ENCODE assay signal across 8 cellular contexts in genomic region chr10:43202657-43203490, GRCh38.
DNase-seq lines count a peak whose midpoint lies in the region; ATAC-seq and TF ChIP-seq lines count a peak whose summit lies in the region.

No MANE protein-coding gene starts in this region.

- H3K27ac Mint-ChIP-seq in CD14-positive monocyte = no peak overlapping the region
- H3K27ac Mint-ChIP-seq in activated CD4-positive, alpha-beta T cell treated with anti-CD3 and anti-CD28 coated beads, Interleukin-2, amount 10 ng/mL, durations not matched to agents 7 days and 5 days = no peak overlapping the region

- H3K4me2 ChIP-seq in HCT116 (ENCODE audit: low read length) (peak overlapping the region; percentile 96), osteoblast (ENCODE audit: insufficient read depth, low read length) (peak overlapping the region; percentile 79)

- H3K9me3 Mint-ChIP-seq in CD14-positive monocyte = peaks cover 0 to 3% (median 0%) of the 10 kb centered on the region in 7 donors
- no peaks in the 10 kb centered on the region for H3K9me3 Mint-ChIP-seq in activated CD4-positive, alpha-beta T cell treated with anti-CD3 and anti-CD28 coated beads, Interleukin-2, amount 10 ng/mL, durations not matched to agents 7 days and 5 days

- ATAC-seq in HCT116 = peak; percentile 53
- ATAC-seq in esophagus mucosa = peak; percentile 65
- ATAC-seq in GM18517 (IDR thresholded peaks at IDR 0.05; ENCODE audit: unreplicated experiment) = no peak

- H3K9me3 ChIP-seq in HCT116 (ENCODE audit: control insufficient read depth in 1 of 2, insufficient read depth in 1 of 2, low read depth in 1 of 2, low read length in 2 of 2) (no peaks in the 10 kb centered on the region), osteoblast (ENCODE audit: low read depth, low read length) (no peaks in the 10 kb centered on the region)

- H3K27me3 ChIP-seq in HCT116 (ENCODE audit: insufficient read depth, low read length) = no peaks in the 10 kb centered on the region
- H3K27me3 ChIP-seq in osteoblast (ENCODE audit: insufficient read depth, low read length) = no peaks in the 10 kb centered on the region

- H3K27ac ChIP-seq in HCT116 (ENCODE audit: low read depth, low read length) = peak overlapping the region; percentile 87
- H3K27ac ChIP-seq in osteoblast (ENCODE audit: low read depth, low read length) = no peak overlapping the region

- no peak for TF ChIP-seq POLR2A in HCT116 (IDR thresholded peaks at IDR 0.05; ENCODE audit: borderline replicate concordance, extremely low read depth, insufficient read depth, insufficient read length)

- H3K4me3 ChIP-seq in HCT116 (replicated peaks in 1 of 2; ENCODE audit: low read depth in 1 of 2, low read length in 2 of 2) = peak overlapping the region; percentile 69 to 75
- peak overlapping the region; percentile 57 for H3K4me3 ChIP-seq in osteoblast (ENCODE audit: insufficient read depth, low read length)

- H4K20me1 ChIP-seq in HCT116 (ENCODE audit: insufficient read depth) (no peaks in the 10 kb centered on the region), osteoblast (ENCODE audit: insufficient read depth, low read length) (no peaks in the 10 kb centered on the region)

- H3K4me1 ChIP-seq in HCT116 (ENCODE audit: control insufficient read depth in 1 of 2, insufficient read depth in 2 of 2, low read length in 2 of 2) (peaks cover 21 to 37% of the 10 kb centered on the region in 2 experiments; a peak in 3 of 4 replicates), osteoblast (ENCODE audit: insufficient read depth, low read length) (no peaks in the 10 kb centered on the region)

- peak overlapping the region; percentile 81 to 89 for H3K4me3 Mint-ChIP-seq in CD14-positive monocyte
- peak overlapping the region; percentile 69 for H3K4me3 Mint-ChIP-seq in activated CD4-positive, alpha-beta T cell treated with anti-CD3 and anti-CD28 coated beads, Interleukin-2, amount 10 ng/mL, durations not matched to agents 7 days and 5 days

- RAD21 ChIA-PET in HCT116 (lab: Charles Lee; ENCODE audit: low non-redundant PET in 1 of 2, low total read pairs in 2 of 2, uncharacterized antibody in 2 of 2, unreplicated experiment in 2 of 2) = no interaction called here

- H3K9me2 ChIP-seq in HCT116 (ENCODE audit: insufficient read depth) = no peaks in the 10 kb centered on the region

- no TSS peak for BruUV-seq in HCT116 (replicated peaks; lab: Mats Ljungman, UMichigan)

- peaks cover 4 to 5% of the 10 kb centered on the region in 2 donors for H3K36me3 Mint-ChIP-seq in CD14-positive monocyte
- H3K36me3 Mint-ChIP-seq in activated CD4-positive, alpha-beta T cell treated with anti-CD3 and anti-CD28 coated beads, Interleukin-2, amount 10 ng/mL, durations not matched to agents 7 days and 5 days (ENCODE audit: low read depth) = no peaks in the 10 kb centered on the region

- CTCF ChIA-PET in HCT116 (lab: Charles Lee) = interaction anchor here (0.5 to 4.6 kb wide), 19 partner anchors 10 to 387 kb away, joined by 3 to 40 read pairs (median 4); no protein-coding TSS in a partner anchor
- CTCF ChIA-PET in activated CD4-positive, alpha-beta T cell treated with anti-CD3 and anti-CD28 coated beads, Interleukin-2, amount 10 ng/mL, durations not matched to agents 7 days and 5 days (lab: Charles Lee) = interaction anchor here (0.9 to 3.0 kb wide), 14 partner anchors 8 to 260 kb away, joined by 3 to 17 read pairs (median 4); no protein-coding TSS in a partner anchor

- H3K79me2 ChIP-seq in HCT116 (ENCODE audit: insufficient read depth, low read length) (no peaks in the 10 kb centered on the region), osteoblast (ENCODE audit: insufficient read depth, low read length) (no peaks in the 10 kb centered on the region)

- H3K27me3 Mint-ChIP-seq in CD14-positive monocyte (ENCODE audit: low read depth in 3 of 3) = peaks cover 0 to 4% (median 0%) of the 10 kb centered on the region in 3 donors
- H3K27me3 Mint-ChIP-seq in activated CD4-positive, alpha-beta T cell treated with anti-CD3 and anti-CD28 coated beads, Interleukin-2, amount 10 ng/mL, durations not matched to agents 7 days and 5 days = no peaks in the 10 kb centered on the region

- TF ChIP-seq RAD21 in HCT116 (IDR thresholded peaks at IDR 0.05; ENCODE audit: low read depth) = no peak

- H3K36me3 ChIP-seq in HCT116 (ENCODE audit: control insufficient read depth in 1 of 2, insufficient read depth in 2 of 2, low read length in 2 of 2) (peaks cover 15 to 19% of the 10 kb centered on the region in 2 experiments; a peak in 3 of 4 replicates), osteoblast (ENCODE audit: insufficient read depth, low read length) (no peaks in the 10 kb centered on the region)

- peak overlapping the region; percentile 69 for H3K9ac ChIP-seq in HCT116 (ENCODE audit: low read length)

- POLR2A ChIA-PET in HCT116 (lab: Charles Lee) = interaction anchor here (0.5 to 1.3 kb wide), 6 partner anchors 10 to 261 kb away, joined by 3 to 5 read pairs (median 4); no protein-coding TSS in a partner anchor
- POLR2A ChIA-PET in activated CD4-positive, alpha-beta T cell treated with anti-CD3 and anti-CD28 coated beads, Interleukin-2, amount 10 ng/mL, durations not matched to agents 7 days and 5 days (lab: Charles Lee) = no interaction called here

- peaks cover 16% of the 10 kb centered on the region for H3K4me1 Mint-ChIP-seq in CD14-positive monocyte
- H3K4me1 Mint-ChIP-seq in activated CD4-positive, alpha-beta T cell treated with anti-CD3 and anti-CD28 coated beads, Interleukin-2, amount 10 ng/mL, durations not matched to agents 7 days and 5 days = peaks cover 9% of the 10 kb centered on the region

- no peak overlapping the region for H2AFZ ChIP-seq in HCT116 (ENCODE audit: low read depth, low read length, poor library complexity, severe bottlenecking)
- H2AFZ ChIP-seq in osteoblast (ENCODE audit: low read length) = no peak overlapping the region

- TF ChIP-seq CTCF in CD14-positive monocyte (IDR thresholded peaks at IDR 0.05) (no peak), HCT116 (IDR thresholded peaks at IDR 0.05 in 2 of 3, conservative IDR thresholded peaks at IDR 0.05 in 1 of 3; ENCODE audit: borderline replicate concordance in 1 of 3, insufficient read depth in 1 of 3, low read depth in 2 of 3, low read length in 2 of 3) (no peak), osteoblast (IDR thresholded peaks at IDR 0.05; ENCODE audit: extremely low read depth, low read depth, low read length) (no peak)

- intact Hi-C loops in CD14-positive monocyte (cut with micrococcal nuclease) (loop anchor here (5.0 to 10.0 kb wide), 3 partner anchors 262 to 338 kb away; no protein-coding TSS in a partner anchor), HCT116 (cut with micrococcal nuclease) (loop anchor here (2.0 to 10.0 kb wide), 3 partner anchors 58 to 338 kb away; no protein-coding TSS in a partner anchor)

- DNase-seq in CD14-positive monocyte (ENCODE audit: low spot score) = peak; percentile 62
- DNase-seq in HCT116 (ENCODE audit: low read depth, low spot score) = no peak
- peak; percentile 40 for DNase-seq in activated CD4-positive, alpha-beta T cell treated with anti-CD3 and anti-CD28 coated beads, Interleukin-2, amount 10 ng/mL, durations not matched to agents 7 days and 5 days
- peak; percentile 83 for DNase-seq in osteoblast (ENCODE audit: insufficient read length, low spot score, missing footprints)
- no peak for DNase-seq in SKM-1 (lab: John Stamatoyannopoulos, UW; ENCODE audit: unreplicated experiment)
- no peak for DNase-seq in Ammon's horn (ENCODE audit: low spot score)

TF ChIP-seq in HCT116, 20 proteins besides CTCF, POLR2A, EP300 and RAD21:
- TF ChIP-seq EZH2phosphoT487 (IDR thresholded peaks at IDR 0.05; ENCODE audit: borderline replicate concordance) = no peak
- TF ChIP-seq EZH2 (IDR thresholded peaks at IDR 0.05) = no peak
- TF ChIP-seq, protein P1, sequence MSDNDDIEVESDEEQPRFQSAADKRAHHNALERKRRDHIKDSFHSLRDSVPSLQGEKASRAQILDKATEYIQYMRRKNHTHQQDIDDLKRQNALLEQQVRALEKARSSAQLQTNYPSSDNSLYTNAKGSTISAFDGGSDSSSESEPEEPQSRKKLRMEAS (IDR thresholded peaks at IDR 0.05) = no peak
- TF ChIP-seq, protein P2, sequence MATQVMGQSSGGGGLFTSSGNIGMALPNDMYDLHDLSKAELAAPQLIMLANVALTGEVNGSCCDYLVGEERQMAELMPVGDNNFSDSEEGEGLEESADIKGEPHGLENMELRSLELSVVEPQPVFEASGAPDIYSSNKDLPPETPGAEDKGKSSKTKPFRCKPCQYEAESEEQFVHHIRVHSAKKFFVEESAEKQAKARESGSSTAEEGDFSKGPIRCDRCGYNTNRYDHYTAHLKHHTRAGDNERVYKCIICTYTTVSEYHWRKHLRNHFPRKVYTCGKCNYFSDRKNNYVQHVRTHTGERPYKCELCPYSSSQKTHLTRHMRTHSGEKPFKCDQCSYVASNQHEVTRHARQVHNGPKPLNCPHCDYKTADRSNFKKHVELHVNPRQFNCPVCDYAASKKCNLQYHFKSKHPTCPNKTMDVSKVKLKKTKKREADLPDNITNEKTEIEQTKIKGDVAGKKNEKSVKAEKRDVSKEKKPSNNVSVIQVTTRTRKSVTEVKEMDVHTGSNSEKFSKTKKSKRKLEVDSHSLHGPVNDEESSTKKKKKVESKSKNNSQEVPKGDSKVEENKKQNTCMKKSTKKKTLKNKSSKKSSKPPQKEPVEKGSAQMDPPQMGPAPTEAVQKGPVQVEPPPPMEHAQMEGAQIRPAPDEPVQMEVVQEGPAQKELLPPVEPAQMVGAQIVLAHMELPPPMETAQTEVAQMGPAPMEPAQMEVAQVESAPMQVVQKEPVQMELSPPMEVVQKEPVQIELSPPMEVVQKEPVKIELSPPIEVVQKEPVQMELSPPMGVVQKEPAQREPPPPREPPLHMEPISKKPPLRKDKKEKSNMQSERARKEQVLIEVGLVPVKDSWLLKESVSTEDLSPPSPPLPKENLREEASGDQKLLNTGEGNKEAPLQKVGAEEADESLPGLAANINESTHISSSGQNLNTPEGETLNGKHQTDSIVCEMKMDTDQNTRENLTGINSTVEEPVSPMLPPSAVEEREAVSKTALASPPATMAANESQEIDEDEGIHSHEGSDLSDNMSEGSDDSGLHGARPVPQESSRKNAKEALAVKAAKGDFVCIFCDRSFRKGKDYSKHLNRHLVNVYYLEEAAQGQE (IDR thresholded peaks at IDR 0.05; ENCODE audit: low read depth) = no peak
- TF ChIP-seq YY1 (IDR thresholded peaks at IDR 0.05; ENCODE audit: extremely low read depth, insufficient replicate concordance, low read depth, low read length) = no peak
- no peak for TF ChIP-seq ZNF274 (IDR thresholded peaks at IDR 0.05; ENCODE audit: low read depth, low read length)
- TF ChIP-seq JUND (IDR thresholded peaks at IDR 0.05) = no peak

Comparison
In these comparisons a context has a peak if more than half of its experiments do, and no peak if none do; other contexts are left out.
1. DNase-seq: peak in CD14-positive monocyte (single experiment), activated CD4-positive, alpha-beta T cell treated with anti-CD3 and anti-CD28 coated beads, Interleukin-2, amount 10 ng/mL, durations not matched to agents 7 days and 5 days (single experiment) and osteoblast (single experiment); none in HCT116 (single experiment), SKM-1 (single experiment) and Ammon's horn (single experiment).